24 cellular contexts compared by ENCODE assay signal in the genomic region with DNA sequence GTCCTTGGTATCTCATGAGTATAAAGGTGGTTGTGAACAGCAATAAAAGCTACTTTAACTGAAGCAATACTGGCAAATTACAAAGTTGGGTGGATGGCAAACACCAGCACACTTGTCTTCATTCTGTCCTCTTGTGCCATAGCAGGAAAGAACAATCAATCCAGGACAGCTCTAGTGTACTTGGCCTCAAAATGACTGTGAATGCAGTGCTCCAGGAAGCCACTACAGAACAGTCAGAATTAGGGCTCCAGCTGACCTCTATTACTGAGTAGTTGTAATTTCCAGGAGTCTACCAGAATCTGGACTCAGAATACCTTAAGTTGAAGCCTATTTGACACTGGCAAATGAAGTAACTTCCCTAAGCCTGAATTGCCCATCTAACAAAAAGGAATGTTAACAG.
DNase-seq lines count a peak whose midpoint lies in the region; ATAC-seq and TF ChIP-seq lines count a peak whose summit lies in the region.
"Had no signal": no experiment of that assay in that cellular context is flagged by ENCODE, and none has a peak within 500 bp of the region (broad histone marks: within the 10 kb centered on the region; RNA-seq: fewer than 3 reads in every experiment).

No MANE protein-coding gene starts in this region.

- no peaks in the 10 kb centered on the region for H3K9me3 Mint-ChIP-seq in activated T-cell treated with anti-CD3 and anti-CD28 coated beads, Interleukin-2, amount 50 U/mL, for 4 hours

- no peak for TF ChIP-seq POLR2A in esophagus squamous epithelium (IDR thresholded peaks at IDR 0.05)

- H3K27me3 Mint-ChIP-seq in activated T-cell treated with anti-CD3 and anti-CD28 coated beads, Interleukin-2, amount 50 U/mL, for 4 hours (ENCODE audit: low read depth) = no peaks in the 10 kb centered on the region
- H3K27me3 Mint-ChIP-seq: CD4-positive, alpha-beta T cell; CD8-positive, alpha-beta memory T cell had no signal

- H3K4me3 ChIP-seq in left lung = no peak overlapping the region
- H3K4me3 ChIP-seq in osteoblast (ENCODE audit: insufficient read depth, low read length) = no peak overlapping the region
- no peak overlapping the region for H3K4me3 ChIP-seq in esophagus squamous epithelium
- H3K4me3 ChIP-seq: A549; BLaER1 treated with 17β-estradiol and CSF1 and Interleukin-3, amounts not matched to agents 10 nM and 100 nM; GM12878; GM23338 had no signal

- H3K4me1 ChIP-seq in left lung (no peaks in the 10 kb centered on the region), osteoblast (ENCODE audit: insufficient read depth, low read length) (peaks cover 5% of the 10 kb centered on the region), esophagus squamous epithelium (peaks cover 0 to 7% (median 0%) of the 10 kb centered on the region in 3 donors)
- H3K4me1 ChIP-seq: A549; BE2C; BLaER1 treated with 17β-estradiol and CSF1 and Interleukin-3, amounts not matched to agents 10 nM and 100 nM had no signal

- H3K36me3 Mint-ChIP-seq in activated T-cell treated with anti-CD3 and anti-CD28 coated beads, Interleukin-2, amount 50 U/mL, for 4 hours (ENCODE audit: insufficient read depth) = no peaks in the 10 kb centered on the region
- H3K36me3 Mint-ChIP-seq: CD14-positive monocyte; CD8-positive, alpha-beta memory T cell had no signal

- no peaks in the 10 kb centered on the region for H4K20me1 ChIP-seq in osteoblast (ENCODE audit: insufficient read depth, low read length)
- H4K20me1 ChIP-seq: BLaER1 treated with 17β-estradiol and CSF1 and Interleukin-3, amounts not matched to agents 10 nM and 100 nM had no signal

- H3K36me3 ChIP-seq in left lung (no peaks in the 10 kb centered on the region), osteoblast (ENCODE audit: insufficient read depth, low read length) (no peaks in the 10 kb centered on the region), esophagus squamous epithelium (no peaks in the 10 kb centered on the region)
- H3K36me3 ChIP-seq: BE2C; BLaER1 treated with 17β-estradiol and CSF1 and Interleukin-3, amounts not matched to agents 10 nM and 100 nM had no signal

- ATAC-seq in left lung = peak; percentile 85
- no peak for ATAC-seq in HG03108 (IDR thresholded peaks at IDR 0.05; ENCODE audit: unreplicated experiment)
- ATAC-seq in activated T-cell treated with anti-CD3 and anti-CD28 coated beads, Interleukin-2, amount 50 U/mL, for 4 hours = no peak
- ATAC-seq: A549, GM12878, GM23338, HCT116 had no signal

- no peak overlapping the region for H3K4me2 ChIP-seq in osteoblast (ENCODE audit: insufficient read depth, low read length)
- H3K4me2 ChIP-seq: A549; BLaER1 treated with 17β-estradiol and CSF1 and Interleukin-3, amounts not matched to agents 10 nM and 100 nM; GM23338 had no signal

- H3K9me3 ChIP-seq in left lung (no peaks in the 10 kb centered on the region), osteoblast (ENCODE audit: low read depth, low read length) (no peaks in the 10 kb centered on the region), esophagus squamous epithelium (no peaks in the 10 kb centered on the region)
- H3K9me3 ChIP-seq: A549; BE2C; BLaER1 treated with 17β-estradiol and CSF1 and Interleukin-3, amounts not matched to agents 10 nM and 100 nM had no signal

- no peaks in the 10 kb centered on the region for H3K79me2 ChIP-seq in osteoblast (ENCODE audit: insufficient read depth, low read length)

- no peak overlapping the region for H3K27ac ChIP-seq in left lung
- H3K27ac ChIP-seq in osteoblast (ENCODE audit: low read depth, low read length) = no peak overlapping the region
- no peak overlapping the region for H3K27ac ChIP-seq in esophagus squamous epithelium
- H3K27ac ChIP-seq: A549; BLaER1 treated with 17β-estradiol and CSF1 and Interleukin-3, amounts not matched to agents 10 nM and 100 nM had no signal

- TF ChIP-seq CTCF in left lung (IDR thresholded peaks at IDR 0.05) (no peak), osteoblast (IDR thresholded peaks at IDR 0.05; ENCODE audit: extremely low read depth, low read depth, low read length) (no peak), esophagus squamous epithelium (IDR thresholded peaks at IDR 0.05) (no peak)

- H2AFZ ChIP-seq in osteoblast (ENCODE audit: low read length) = no peak overlapping the region
- H2AFZ ChIP-seq: GM23338 had no signal

- no peaks in the 10 kb centered on the region for H3K4me1 Mint-ChIP-seq in activated T-cell treated with anti-CD3 and anti-CD28 coated beads, Interleukin-2, amount 50 U/mL, for 4 hours (ENCODE audit: low read depth)
- H3K4me1 Mint-ChIP-seq: CD14-positive monocyte; CD8-positive, alpha-beta memory T cell; GM23338 had no signal

- no peak overlapping the region for H3K4me3 Mint-ChIP-seq in activated T-cell treated with anti-CD3 and anti-CD28 coated beads, Interleukin-2, amount 50 U/mL, for 4 hours
- H3K4me3 Mint-ChIP-seq: CD14-positive monocyte; CD4-positive, alpha-beta T cell; CD8-positive, alpha-beta memory T cell; GM23338; H9 had no signal

- peak; percentile 1 for DNase-seq in NCI-H2227 treated with DMSO at 0.1 percent for 48 hours (lab: John Stamatoyannopoulos, UW)
- DNase-seq in NCI-H2227 (lab: John Stamatoyannopoulos, UW; ENCODE audit: unreplicated experiment) = no peak
- DNase-seq in left lung = no peak
- DNase-seq in osteoblast (ENCODE audit: insufficient read length, low spot score, missing footprints) = peak; percentile 11
- no peak for DNase-seq in activated T-cell treated with anti-CD3 and anti-CD28 coated beads, Interleukin-2, amount 50 U/mL, for 4 hours
- no peak for DNase-seq in esophagus squamous epithelium (lab: John Stamatoyannopoulos, UW)
- DNase-seq: 8988T; ACHN; AML-193; BE2C; CD4-positive, alpha-beta T cell; CD8-positive, alpha-beta memory T cell; DMS 273 treated with DMSO at 0.1 percent for 48 hours; DMS79; EL; GDM1; H9 had no signal

- intact Hi-C loops in left lung (cut with DNase I) (no loop called here), esophagus squamous epithelium (cut with DNase I) (no loop called here)

- H3K27me3 ChIP-seq in left lung (no peaks in the 10 kb centered on the region), osteoblast (ENCODE audit: insufficient read depth, low read length) (no peaks in the 10 kb centered on the region), esophagus squamous epithelium (no peaks in the 10 kb centered on the region)
- H3K27me3 ChIP-seq: BE2C; BLaER1 treated with 17β-estradiol and CSF1 and Interleukin-3, amounts not matched to agents 10 nM and 100 nM had no signal

Comparison
In these comparisons a context has a peak if more than half of its experiments do, and no peak if none do; other contexts are left out.
1. DNase-seq: peak in NCI-H2227 treated with DMSO at 0.1 percent for 48 hours (single experiment) and osteoblast (single experiment); none in NCI-H2227 (single experiment), left lung (0 of 2), activated T-cell treated with anti-CD3 and anti-CD28 coated beads, Interleukin-2, amount 50 U/mL, for 4 hours (single experiment) and esophagus squamous epithelium (single experiment).